6 cellular contexts compared by ENCODE assay signal in genomic region chr10:1452777-1453176, GRCh38.
"Had no signal": no experiment of that assay in that cellular context is flagged by ENCODE, and none has a peak within 500 bp of the region (broad histone marks: within the 10 kb centered on the region; RNA-seq: fewer than 3 reads in every experiment).

No MANE protein-coding gene starts in this region.

- H2AFZ ChIP-seq: GM23338 had no signal

- ATAC-seq: GM23338, K562 had no signal

- H3K9me3 Mint-ChIP-seq: GM23338, H9 had no signal

- H3K4me3 Mint-ChIP-seq: GM23338, H9 had no signal

- H3K27ac Mint-ChIP-seq: GM23338, H9 had no signal

- H3K4me3 ChIP-seq: GM23338, K562 had no signal

- DNase-seq: H9, HCEC 1CT, IMR-90, KG1 had no signal

- H3K4me2 ChIP-seq: GM23338 had no signal
